ENCODE assay signal across 18 cellular contexts in the genomic region with DNA sequence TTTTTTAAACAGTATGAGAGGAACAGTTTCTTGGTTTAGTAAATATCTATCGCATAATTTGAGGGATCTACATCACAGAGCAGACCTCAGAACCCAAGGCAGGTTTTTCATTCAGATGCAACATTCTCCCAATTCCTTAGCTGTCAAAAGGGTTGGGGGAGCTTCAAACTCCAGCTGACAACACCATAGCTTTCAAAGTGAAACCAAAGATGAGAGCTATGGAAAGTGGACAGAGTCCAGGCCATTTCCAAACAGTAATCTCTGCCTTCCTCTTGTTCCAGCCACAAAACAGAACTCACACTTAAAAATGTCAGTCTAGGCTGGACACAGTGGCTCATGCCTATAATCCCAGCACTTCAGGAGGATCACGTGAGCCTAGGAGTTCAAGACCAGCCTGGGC.
"Had no signal": no experiment of that assay in that cellular context is flagged by ENCODE, and none has a peak within 500 bp of the region (broad histone marks: within the 10 kb centered on the region; RNA-seq: fewer than 3 reads in every experiment).

No MANE protein-coding gene starts in this region.

- H3K4me1 ChIP-seq: tibial artery had no signal

- ATAC-seq: activated CD8-positive, alpha-beta T cell treated with anti-CD3 and anti-CD28 coated beads, Interleukin-2, amount 10 ng/mL, durations not matched to agents 7 days and 5 days; activated naive CD8-positive, alpha-beta T cell treated with anti-CD3 and anti-CD28 coated beads, Interleukin-2, amount 50 U/mL, for 24 hours; left cardiac atrium; lower lobe of right lung; natural killer cell had no signal

- DNase-seq: activated CD4-positive, alpha-beta T cell treated with anti-CD3 and anti-CD28 coated beads for 1 hour; activated CD4-positive, alpha-beta T cell treated with anti-CD3 and anti-CD28 coated beads, Interleukin-2, amount 50 U/mL, for 1 hour; activated CD8-positive, alpha-beta T cell treated with anti-CD3 and anti-CD28 coated beads, Interleukin-2, amount 10 ng/mL, durations not matched to agents 7 days and 5 days; activated gamma-delta T cell; activated naive CD4-positive, alpha-beta T cell treated with anti-CD3 and anti-CD28 coated beads, Interleukin-2, amount 50 U/mL, for 16 hours; activated naive CD8-positive, alpha-beta T cell treated with anti-CD3 and anti-CD28 coated beads, Interleukin-2, amount 50 U/mL, for 24 hours; anterior cingulate cortex; effector CD4-positive, alpha-beta T cell; heart left ventricle; islet precursor cell; left cardiac atrium; lower lobe of right lung; natural killer cell; stimulated activated CD4-positive, alpha-beta T cell treated with anti-CD3 and anti-CD28 coated beads, Interleukin-4, amount 100 ng/mL, for 4 hours; substantia nigra; T-helper 1 cell; tibial artery; WERI-Rb-1 had no signal

- H3K27me3 ChIP-seq: tibial artery had no signal

- H3K9me3 ChIP-seq: lower lobe of right lung, tibial artery had no signal

- H3K36me3 ChIP-seq: heart left ventricle, lower lobe of right lung, tibial artery, WERI-Rb-1 had no signal

- H3K4me3 ChIP-seq: heart left ventricle, lower lobe of right lung, tibial artery had no signal

- H3K27ac ChIP-seq: lower lobe of right lung, tibial artery, WERI-Rb-1 had no signal
